ENCODE assay signal across 8 cellular contexts in the genomic region with DNA sequence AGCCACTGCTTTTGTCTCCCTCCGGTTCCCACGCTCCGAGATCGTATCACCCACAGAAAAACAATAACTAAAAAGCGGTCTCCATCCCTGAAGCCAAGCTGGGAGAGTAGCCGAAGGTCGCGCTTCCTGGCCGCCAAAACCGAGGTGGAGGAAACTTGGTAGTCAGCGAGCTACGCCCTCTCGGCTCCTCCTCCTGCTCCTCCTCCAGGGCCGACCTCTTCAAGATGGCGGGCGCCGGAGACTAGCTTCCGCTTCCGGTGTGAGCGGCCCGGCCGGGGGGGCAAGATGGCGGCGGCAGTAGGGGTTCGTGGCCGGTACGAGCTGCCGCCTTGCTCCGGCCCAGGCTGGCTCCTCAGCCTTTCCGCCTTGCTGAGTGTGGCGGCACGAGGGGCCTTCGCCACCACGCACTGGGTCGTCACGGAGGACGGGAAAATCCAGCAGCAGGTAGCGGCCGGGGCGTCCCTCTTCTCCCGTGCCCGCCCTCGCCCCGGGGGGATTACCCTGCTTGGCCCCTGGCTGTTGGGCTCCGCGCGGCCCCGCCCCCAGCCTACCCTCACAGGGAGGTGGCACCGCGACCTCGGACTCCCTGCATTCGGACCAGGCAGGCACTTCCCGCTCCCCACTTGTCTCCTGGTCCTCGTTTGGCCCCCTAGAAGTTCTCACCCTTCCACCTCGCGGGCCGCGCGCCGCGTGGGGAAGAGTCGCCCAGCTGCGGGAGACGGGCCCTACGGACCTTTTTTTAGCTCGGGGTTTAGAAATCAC. TPM values are rescaled to one million over a fixed set of nuclear protein-coding genes. Genes with fewer than 3 reads are reported as not detected.
DNase-seq lines count a peak whose midpoint lies in the region; ATAC-seq, FAIRE-seq and TF ChIP-seq lines count a peak whose summit lies in the region.

A gene with protein sequence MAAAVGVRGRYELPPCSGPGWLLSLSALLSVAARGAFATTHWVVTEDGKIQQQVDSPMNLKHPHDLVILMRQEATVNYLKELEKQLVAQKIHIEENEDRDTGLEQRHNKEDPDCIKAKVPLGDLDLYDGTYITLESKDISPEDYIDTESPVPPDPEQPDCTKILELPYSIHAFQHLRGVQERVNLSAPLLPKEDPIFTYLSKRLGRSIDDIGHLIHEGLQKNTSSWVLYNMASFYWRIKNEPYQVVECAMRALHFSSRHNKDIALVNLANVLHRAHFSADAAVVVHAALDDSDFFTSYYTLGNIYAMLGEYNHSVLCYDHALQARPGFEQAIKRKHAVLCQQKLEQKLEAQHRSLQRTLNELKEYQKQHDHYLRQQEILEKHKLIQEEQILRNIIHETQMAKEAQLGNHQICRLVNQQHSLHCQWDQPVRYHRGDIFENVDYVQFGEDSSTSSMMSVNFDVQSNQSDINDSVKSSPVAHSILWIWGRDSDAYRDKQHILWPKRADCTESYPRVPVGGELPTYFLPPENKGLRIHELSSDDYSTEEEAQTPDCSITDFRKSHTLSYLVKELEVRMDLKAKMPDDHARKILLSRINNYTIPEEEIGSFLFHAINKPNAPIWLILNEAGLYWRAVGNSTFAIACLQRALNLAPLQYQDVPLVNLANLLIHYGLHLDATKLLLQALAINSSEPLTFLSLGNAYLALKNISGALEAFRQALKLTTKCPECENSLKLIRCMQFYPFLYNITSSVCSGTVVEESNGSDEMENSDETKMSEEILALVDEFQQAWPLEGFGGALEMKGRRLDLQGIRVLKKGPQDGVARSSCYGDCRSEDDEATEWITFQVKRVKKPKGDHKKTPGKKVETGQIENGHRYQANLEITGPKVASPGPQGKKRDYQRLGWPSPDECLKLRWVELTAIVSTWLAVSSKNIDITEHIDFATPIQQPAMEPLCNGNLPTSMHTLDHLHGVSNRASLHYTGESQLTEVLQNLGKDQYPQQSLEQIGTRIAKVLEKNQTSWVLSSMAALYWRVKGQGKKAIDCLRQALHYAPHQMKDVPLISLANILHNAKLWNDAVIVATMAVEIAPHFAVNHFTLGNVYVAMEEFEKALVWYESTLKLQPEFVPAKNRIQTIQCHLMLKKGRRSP (plus strand): TSS at position 251 of the 762 bp plus-strand sequence. CDS start 35 bp downstream, at position 286.

- ATAC-seq in GM19372 (IDR thresholded peaks at IDR 0.05; ENCODE audit: low read depth, unreplicated experiment) (peak; percentile 94), HG03558 (IDR thresholded peaks at IDR 0.05; ENCODE audit: extremely low read depth, unreplicated experiment) (peak; percentile 89), HepG2 (peak; percentile 98)

- peak; percentile 93 to 97 for TF ChIP-seq POLR2A in HepG2 (IDR thresholded peaks at IDR 0.05; ENCODE audit: insufficient read depth in 1 of 2, low read depth in 2 of 2, low read length in 2 of 2)

- in situ Hi-C loops in HepG2 (cut with HindIII; ENCODE audit: extremely low pct_ligation_motif_present, low pct_unique_long_range_greater_than_20kb) = no loop called here

- CTCF ChIA-PET in HepG2 (lab: Yijun Ruan, JAX; ENCODE audit: low intra/inter-chr PET ratio, low total read pairs) = no interaction called here

- 0% methylated on average over 14 of the region's 66 CpGs for WGBS in HepG2 (ENCODE audit: low lambda C conversion rate)

- no peak for TF ChIP-seq CTCF in HepG2 (CRISPR knock-in tag; IDR thresholded peaks at IDR 0.05)

- peaks cover 38% of the 10 kb centered on the region for H3K4me1 ChIP-seq in HepG2 (ENCODE audit: insufficient read depth, low read length)

- POLR2A ChIA-PET in HepG2 (lab: Yijun Ruan, JAX) = interaction anchor here (0.7 to 2.5 kb wide), 10 partner anchors 9 to 321 kb away, joined by 3 to 36 read pairs (median 5); a partner anchor contains a TSS

- H3K4me2 ChIP-seq in HepG2 (ENCODE audit: low read depth, low read length) = peak within 1 kb of the TSS; percentile 89

- DNase-seq in C1 segment of cervical spinal cord (lab: John Stamatoyannopoulos, UW) (peak; percentile 26 to 94 (median 91)), NCI-H748 treated with DMSO at 0.1 percent for 48 hours (lab: John Stamatoyannopoulos, UW) (peak; percentile 91), dermis microvascular lymphatic vessel endothelial cell (ENCODE audit: low read depth in 2 of 2) (peak; percentile 73 to 93), HepG2 (ENCODE audit: low spot score) (peak; percentile 87)
- DNase-seq in activated CD4-positive, alpha-beta T cell treated with anti-CD3 and anti-CD28 coated beads, Interleukin-2, amount 50 U/mL, for 4 hours = peak; percentile 90 to 92
- peak; percentile 94 for DNase-seq in stimulated activated CD4-positive, alpha-beta T cell treated with anti-CD3 and anti-CD28 coated beads, Interleukin-4, amount 100 ng/mL, for 1 hour

- intact Hi-C loops in HepG2 (cut with micrococcal nuclease; ENCODE audit: unreplicated experiment) = loop anchor here (1.0 kb wide), 1 partner anchor 44 kb away; no protein-coding TSS in a partner anchor

- H2AFZ ChIP-seq in HepG2 (ENCODE audit: low read length) = peak within 1 kb of the TSS; percentile 96

- no peaks in the 10 kb centered on the region; a peak in 1 of 5 replicates for H3K27me3 ChIP-seq in HepG2 (ENCODE audit: control insufficient read depth in 1 of 2, insufficient read depth in 2 of 2, low read length in 2 of 2)

- FAIRE-seq in HepG2 (lab: Jason Lieb, UNC) = peak; percentile 15

- peak within 1 kb of the TSS; percentile 85 to 100 (median 97) for H3K4me3 ChIP-seq in HepG2 (replicated peaks in 1 of 3; ENCODE audit: insufficient read depth in 1 of 3, low read depth in 2 of 3, low read length in 3 of 3)

- peak within 1 kb of the TSS; percentile 82 for H3K27ac ChIP-seq in HepG2 (ENCODE audit: extremely low read length, insufficient read depth, low read length)

- BruUV-seq in HepG2 (replicated peaks; lab: Mats Ljungman, UMichigan) = no TSS peak

- TF ChIP-seq RAD21 in HepG2 (CRISPR knock-in tag; IDR thresholded peaks at IDR 0.05) = peak; percentile 43

- H3K36me3 ChIP-seq in HepG2 (replicated peaks in 1 of 2; ENCODE audit: control insufficient read depth in 1 of 2, insufficient read depth in 2 of 2, low read length in 2 of 2) = no peaks in the 10 kb centered on the region

- H3K79me2 ChIP-seq in HepG2 (ENCODE audit: insufficient read depth, low read length) = peaks cover 48% of the 10 kb centered on the region

- H3K9me3 ChIP-seq in HepG2 (ENCODE audit: low read length) = no peaks in the 10 kb centered on the region

- H3K9ac ChIP-seq in HepG2 (ENCODE audit: insufficient read depth, low read depth, low read length) = peak within 1 kb of the TSS; percentile 98

- no peak for TF ChIP-seq EP300 in HepG2 (IDR thresholded peaks at IDR 0.05; ENCODE audit: low read depth in 2 of 2, low read length in 2 of 2)
- TF ChIP-seq EP300 in HepG2 (CRISPR knock-in tag; IDR thresholded peaks at IDR 0.05; ENCODE audit: borderline replicate concordance) = no peak; the same call in 1 of the 2 replicates

- H4K20me1 ChIP-seq in HepG2 (ENCODE audit: insufficient read depth, low read length) = peaks cover 15% of the 10 kb centered on the region

TF ChIP-seq in HepG2, 621 proteins besides CTCF, POLR2A, EP300 and RAD21 (continues in another document):
- 0 out of 2 replicates have a peak, but pooled peaks have one; percentile 22 for TF ChIP-seq BCL6 (CRISPR knock-in tag; IDR thresholded peaks at IDR 0.05)
- TF ChIP-seq, protein P1, sequence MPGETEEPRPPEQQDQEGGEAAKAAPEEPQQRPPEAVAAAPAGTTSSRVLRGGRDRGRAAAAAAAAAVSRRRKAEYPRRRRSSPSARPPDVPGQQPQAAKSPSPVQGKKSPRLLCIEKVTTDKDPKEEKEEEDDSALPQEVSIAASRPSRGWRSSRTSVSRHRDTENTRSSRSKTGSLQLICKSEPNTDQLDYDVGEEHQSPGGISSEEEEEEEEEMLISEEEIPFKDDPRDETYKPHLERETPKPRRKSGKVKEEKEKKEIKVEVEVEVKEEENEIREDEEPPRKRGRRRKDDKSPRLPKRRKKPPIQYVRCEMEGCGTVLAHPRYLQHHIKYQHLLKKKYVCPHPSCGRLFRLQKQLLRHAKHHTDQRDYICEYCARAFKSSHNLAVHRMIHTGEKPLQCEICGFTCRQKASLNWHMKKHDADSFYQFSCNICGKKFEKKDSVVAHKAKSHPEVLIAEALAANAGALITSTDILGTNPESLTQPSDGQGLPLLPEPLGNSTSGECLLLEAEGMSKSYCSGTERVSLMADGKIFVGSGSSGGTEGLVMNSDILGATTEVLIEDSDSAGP (CRISPR knock-in tag; IDR thresholded peaks at IDR 0.05; ENCODE audit: borderline replicate concordance) = peak; percentile 88; the same call in 1 of the 2 replicates
- TF ChIP-seq IRX3 (CRISPR knock-in tag; IDR thresholded peaks at IDR 0.05; ENCODE audit: borderline replicate concordance, low read depth) = peak; percentile 18; the same call in 1 of the 2 replicates
- peak; percentile 99 for TF ChIP-seq GABPB1 (CRISPR knock-in tag; IDR thresholded peaks at IDR 0.05)
- peak; percentile 67; the same call in 1 of the 2 replicates for TF ChIP-seq ZBTB3 (CRISPR knock-in tag; IDR thresholded peaks at IDR 0.05; ENCODE audit: borderline replicate concordance, low read depth)
- 0 out of 2 replicates have a peak, but pooled peaks have one; percentile 34 for TF ChIP-seq FIP1L1 (IDR thresholded peaks at IDR 0.05; ENCODE audit: borderline replicate concordance, insufficient read depth, low read depth, low read length)

RNA-seq across cellular contexts. Expression of the gene that starts here (rescaled TPM):
- total RNA-seq in dermis microvascular lymphatic vessel endothelial cell = 38.0 and 58.8 TPM in 2 replicates
- total RNA-seq in HepG2 (2016; rRNA removed; fragmentation: Illumina TruSeq; extraction: Trizol) = 28.6 and 55.9 TPM in 2 replicates
- total RNA-seq in HepG2 (2016; cell fraction: cytosol; rRNA removed; fragmentation: Illumina TruSeq; extraction: Trizol; ENCODE audit: low read depth) = 11.7 and 13.5 TPM in 2 replicates
- 22.8 and 54.6 TPM in 2 replicates for total RNA-seq in HepG2 (2016; cell fraction: insoluble cytoplasmic fraction; rRNA removed; fragmentation: Illumina TruSeq; extraction: Trizol)
- total RNA-seq in HepG2 (2016; cell fraction: membrane; rRNA removed; fragmentation: Illumina TruSeq; extraction: Trizol) = 19.9 and 23.9 TPM in 2 replicates
- total RNA-seq in HepG2 (2016; cell fraction: nucleus; rRNA removed; fragmentation: Illumina TruSeq; extraction: Trizol) = 100 and 121 TPM in 2 replicates
- polyA plus RNA-seq in HepG2 (2011; rRNA removed) = 99.7 and 112 TPM in 2 replicates
- polyA plus RNA-seq in HepG2 (2011; cell fraction: cytosol; rRNA removed) = 49.2 and 56.7 TPM in 2 replicates
- 177 and 180 TPM in 2 replicates for polyA plus RNA-seq in HepG2 (2011; cell fraction: nucleus; rRNA removed)
- 58.3 and 71.3 TPM in 2 replicates for polyA plus RNA-seq in HepG2 (2012)
- polyA plus RNA-seq in HepG2 (2016; cell fraction: cytosol; fragmentation: Illumina TruSeq; extraction: Trizol; ENCODE audit: low read depth) = 2.9 and 3.8 TPM in 2 replicates
- 13.7 and 17.2 TPM in 2 replicates for polyA plus RNA-seq in HepG2 (2016; cell fraction: insoluble cytoplasmic fraction; fragmentation: Illumina TruSeq; extraction: Trizol; ENCODE audit: low read depth)
- 6.6 and 8.4 TPM in 2 replicates for polyA plus RNA-seq in HepG2 (2016; cell fraction: membrane; fragmentation: Illumina TruSeq; extraction: Trizol; ENCODE audit: low read depth)
- polyA plus RNA-seq in HepG2 (2016; cell fraction: nucleus; fragmentation: Illumina TruSeq; extraction: Trizol; ENCODE audit: insufficient read depth, low read depth) = 105 and 106 TPM in 2 replicates
- 131 and 167 TPM in 2 replicates for polyA minus RNA-seq in HepG2 (2011; rRNA and poly(A)+ RNA removed; ENCODE audit: low replicate concordance)
- 31.7 and 43.2 TPM in 2 replicates for polyA minus RNA-seq in HepG2 (2011; cell fraction: cytosol; rRNA and poly(A)+ RNA removed)
- polyA minus RNA-seq in HepG2 (2011; cell fraction: nucleus; rRNA and poly(A)+ RNA removed) = 262 and 305 TPM in 2 replicates

Comparison
In these comparisons a context has a peak if more than half of its experiments do, and no peak if none do; other contexts are left out.
1. Peak in every context shown above with its lines: DNase-seq, ATAC-seq, H3K4me3 ChIP-seq and H3K27ac ChIP-seq.